In the genomic region with DNA sequence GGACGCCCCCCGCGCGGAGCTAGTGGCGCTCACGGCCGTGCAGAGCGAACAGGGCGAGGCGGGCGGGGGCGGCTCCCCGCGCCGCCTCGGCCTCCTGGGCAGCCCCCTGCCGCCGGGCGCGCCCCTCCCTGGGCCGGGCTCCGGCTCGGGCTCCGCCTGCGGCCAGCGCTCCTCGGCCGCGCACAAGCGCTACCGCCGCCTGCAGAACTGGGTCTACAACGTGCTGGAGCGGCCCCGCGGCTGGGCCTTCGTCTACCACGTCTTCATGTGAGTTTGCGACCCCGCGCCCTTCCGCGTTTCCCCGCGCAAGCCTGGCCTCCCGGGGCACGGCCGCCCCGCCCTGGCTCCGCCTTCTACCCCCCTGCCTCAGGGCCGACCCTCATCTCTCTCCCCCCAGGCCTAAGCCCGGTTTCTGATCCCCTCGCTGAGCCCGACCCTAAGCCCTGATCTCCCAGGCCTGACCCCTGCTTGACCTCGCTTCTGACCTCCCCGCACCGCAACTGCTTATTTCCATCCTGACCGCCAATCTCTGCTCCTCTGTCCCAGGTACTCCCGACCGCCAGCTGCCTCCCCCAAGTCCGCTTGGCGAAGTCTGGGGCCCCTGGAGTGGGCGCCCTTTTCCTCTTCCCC, we compare ENCODE assay signal across 9 cellular contexts. TPM values are rescaled to one million over a fixed set of nuclear protein-coding genes. Genes with fewer than 3 reads are reported as not detected.
DNase-seq lines count a peak whose midpoint lies in the region; ATAC-seq and TF ChIP-seq lines count a peak whose summit lies in the region.
"Had no signal": no experiment of that assay in that cellular context is flagged by ENCODE, and none has a peak within 500 bp of the region (broad histone marks: within the 10 kb centered on the region; RNA-seq: fewer than 3 reads in every experiment).

No MANE protein-coding gene starts in this region.

- no peaks in the 10 kb centered on the region for H3K27me3 ChIP-seq in OCI-LY3 (ENCODE audit: low read depth, low read length)

- H3K4me3 Mint-ChIP-seq in progenitor cell of endocrine pancreas (ENCODE audit: low read depth), result peak overlapping the region; percentile 63

- H3K36me3 Mint-ChIP-seq in progenitor cell of endocrine pancreas (ENCODE audit: insufficient read depth), result no peaks in the 10 kb centered on the region

- peaks cover 56% of the 10 kb centered on the region for H3K27me3 Mint-ChIP-seq in progenitor cell of endocrine pancreas

- H3K9me3 Mint-ChIP-seq in progenitor cell of endocrine pancreas (ENCODE audit: low read depth), result no peaks in the 10 kb centered on the region

- H3K4me2 ChIP-seq in OCI-LY3 (ENCODE audit: low read length), result peak overlapping the region; percentile 97

- peak overlapping the region; percentile 77; the same call in 1 of the 2 replicates for H2AFZ ChIP-seq in OCI-LY3 (ENCODE audit: low read depth, low read length)

- peak overlapping the region; percentile 39 for H3K4me3 ChIP-seq in GM12865 (ENCODE audit: low read depth, low read length)
- H3K4me3 ChIP-seq in OCI-LY3 (ENCODE audit: low read length), result peak overlapping the region; percentile 90

- no peaks in the 10 kb centered on the region for H4K20me1 ChIP-seq in OCI-LY3 (ENCODE audit: insufficient read depth, low read length)

- no peak overlapping the region for H3K27ac ChIP-seq in OCI-LY3 (ENCODE audit: low read length)
- H3K27ac ChIP-seq: epithelial cell of prostate had no signal

- H3K79me2 ChIP-seq in OCI-LY3 (ENCODE audit: low read length), result peaks cover 4% of the 10 kb centered on the region; the same call in 1 of the 2 replicates

- H3K36me3 ChIP-seq in OCI-LY3 (replicated peaks; ENCODE audit: low read depth, low read length), result no peaks in the 10 kb centered on the region

- no peak overlapping the region for H3K27ac Mint-ChIP-seq in progenitor cell of endocrine pancreas

- ATAC-seq in esophagus mucosa, result peak; percentile 5
- ATAC-seq in GM18873 (IDR thresholded peaks at IDR 0.05; ENCODE audit: low FRiP score, unreplicated experiment), result no peak
- ATAC-seq in HG03565 (IDR thresholded peaks at IDR 0.05; ENCODE audit: unreplicated experiment), result no peak

- TF ChIP-seq CTCF in GM12865 (IDR thresholded peaks at IDR 0.05; ENCODE audit: insufficient read depth, low read depth, low read length, missing control alignments) (no peak), OCI-LY3 (IDR thresholded peaks at IDR 0.05; ENCODE audit: low read depth, low read length) (no peak), progenitor cell of endocrine pancreas (IDR thresholded peaks at IDR 0.05; ENCODE audit: unreplicated experiment) (no peak)

- peak overlapping the region; percentile 80 for H3K9ac ChIP-seq in OCI-LY3 (ENCODE audit: low read length)

- H3K9me3 ChIP-seq in OCI-LY3 (ENCODE audit: insufficient read depth, low read length), result no peaks in the 10 kb centered on the region

- no peak for DNase-seq in GM12865 (ENCODE audit: low read depth)
- DNase-seq in progenitor cell of endocrine pancreas (ENCODE audit: low spot score, unreplicated experiment), result no peak
- DNase-seq in islet precursor cell, result no peak
- no peak for DNase-seq in activated CD4-positive, alpha-beta T cell treated with anti-CD3 and anti-CD28 coated beads, Interleukin-2, amount 50 U/mL, for 1 hour

- H3K4me1 ChIP-seq in OCI-LY3 (ENCODE audit: low read length), result peaks cover 13% of the 10 kb centered on the region

- peaks cover 14% of the 10 kb centered on the region for H3K4me1 Mint-ChIP-seq in progenitor cell of endocrine pancreas (ENCODE audit: low read depth)

RNA-seq across cellular contexts. Expression of a gene that starts 0.7 kb away (rescaled TPM):
- total RNA-seq in esophagus mucosa (0.24 TPM), progenitor cell of endocrine pancreas (0.67 and 0.73 TPM in 2 replicates)
